Comparison of ENCODE assay signal across 20 cellular contexts in the genomic region with DNA sequence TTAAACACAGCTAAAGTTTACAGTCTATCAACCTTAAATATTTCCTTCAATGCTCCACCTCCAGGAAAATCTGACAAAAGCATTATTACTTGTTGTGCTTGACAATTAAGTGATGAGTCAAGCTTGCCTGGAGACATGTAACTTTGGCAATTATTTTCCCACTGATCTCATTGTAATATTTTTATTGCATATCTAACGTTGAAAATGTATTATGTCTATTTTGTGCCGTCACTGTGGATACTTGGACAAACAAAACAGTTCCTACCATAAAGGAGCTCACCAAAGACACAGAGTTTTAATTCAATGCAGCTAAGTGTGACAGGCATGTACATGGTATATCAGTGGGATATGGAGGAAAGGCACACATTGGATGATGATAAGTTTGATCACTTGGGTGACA. TPM values are rescaled to one million over a fixed set of nuclear protein-coding genes. Genes with fewer than 3 reads are reported as not detected.
DNase-seq lines count a peak whose midpoint lies in the region; ATAC-seq, FAIRE-seq and TF ChIP-seq lines count a peak whose summit lies in the region.
"Had no signal": no experiment of that assay in that cellular context is flagged by ENCODE, and none has a peak within 500 bp of the region (broad histone marks: within the 10 kb centered on the region; RNA-seq: fewer than 3 reads in every experiment).

No MANE protein-coding gene starts in this region.

- H3K27ac Mint-ChIP-seq in activated T-helper 17 cell treated with anti-CD3 and anti-CD28 coated beads, Interleukin-2, amount 50 U/mL, for 72 hours = no peak overlapping the region

- peaks cover 4% of the 10 kb centered on the region for H3K27me3 Mint-ChIP-seq in activated T-helper 17 cell treated with anti-CD3 and anti-CD28 coated beads, Interleukin-2, amount 50 U/mL, for 72 hours

- peaks cover 9% of the 10 kb centered on the region for H3K36me3 Mint-ChIP-seq in activated T-helper 17 cell treated with anti-CD3 and anti-CD28 coated beads, Interleukin-2, amount 50 U/mL, for 72 hours (ENCODE audit: low read depth)

- no peaks in the 10 kb centered on the region for H3K4me1 Mint-ChIP-seq in activated T-helper 17 cell treated with anti-CD3 and anti-CD28 coated beads, Interleukin-2, amount 50 U/mL, for 72 hours
- H3K4me1 Mint-ChIP-seq: CD14-positive monocyte had no signal

- DNase-seq in AG08395 (ENCODE audit: low spot score) (peak; percentile 2), H54 (ENCODE audit: insufficient read length, low spot score) (no peak), dermis blood vessel endothelial cell (peak; percentile 58), pulmonary artery endothelial cell (ENCODE audit: low read depth, low spot score) (peak; percentile 26), HUDEP-2 (lab: John Stamatoyannopoulos, UW; ENCODE audit: unreplicated experiment in 76 of 76) (no peak), DMS79 (lab: John Stamatoyannopoulos, UW) (no peak)
- DNase-seq: AML-193, DMS 273 treated with DMSO at 0.1 percent for 48 hours, HCEC 1CT, NCI-H1105 treated with DMSO at 0.1 percent for 48 hours, NCI-H1694, NCI-H2227 treated with DMSO at 0.1 percent for 48 hours, NCI-H510A treated with DMSO at 0.1 percent for 48 hours, NCI-H774, OCI-M1, SHP77 treated with DMSO at 0.1 percent for 48 hours, SK-N-SH had no signal

- no peaks in the 10 kb centered on the region for H3K9me3 Mint-ChIP-seq in activated T-helper 17 cell treated with anti-CD3 and anti-CD28 coated beads, Interleukin-2, amount 50 U/mL, for 72 hours

- ATAC-seq in activated T-helper 17 cell treated with anti-CD3 and anti-CD28 coated beads, Interleukin-2, amount 50 U/mL, for 72 hours (replicated peaks) = no peak

- TF ChIP-seq POLR2A in H54 (IDR thresholded peaks at IDR 0.05; ENCODE audit: low read depth, low read length) = no peak

- no peak overlapping the region for H3K4me3 Mint-ChIP-seq in activated T-helper 17 cell treated with anti-CD3 and anti-CD28 coated beads, Interleukin-2, amount 50 U/mL, for 72 hours
- H3K4me3 Mint-ChIP-seq: CD14-positive monocyte had no signal

- peak; percentile 73 for FAIRE-seq in H54 (lab: Jason Lieb, UNC)
- FAIRE-seq: G401.6 had no signal

RNA-seq across cellular contexts. Expression of gene RNF103, which starts 24.7 kb away (rescaled TPM):
- total RNA-seq in dermis blood vessel endothelial cell (25.4 and 31.8 TPM in 2 replicates), pulmonary artery endothelial cell (18.7 and 19.6 TPM in 2 replicates)
- 10 to 100 TPM; 11.8 to 17.6 TPM for total RNA-seq in activated T-helper 17 cell treated with anti-CD3 and anti-CD28 coated beads, Interleukin-2, amount 50 U/mL, for 72 hours

RNA-seq across cellular contexts. Expression of gene CHMP3, which starts 35.7 kb away (rescaled TPM):
- total RNA-seq in dermis blood vessel endothelial cell = 125 and 183 TPM in 2 replicates
- total RNA-seq in pulmonary artery endothelial cell = 87.6 and 97.9 TPM in 2 replicates
- 10 to 100 TPM; 27.9 to 40.1 TPM for total RNA-seq in activated T-helper 17 cell treated with anti-CD3 and anti-CD28 coated beads, Interleukin-2, amount 50 U/mL, for 72 hours

Comparison
In these comparisons a context has a peak if more than half of its experiments do, and no peak if none do; other contexts are left out.
1. DNase-seq: peak in AG08395 (single experiment), dermis blood vessel endothelial cell (single experiment) and pulmonary artery endothelial cell (single experiment); none in H54 (single experiment), HUDEP-2 (0 of 76) and DMS79 (single experiment).